Comparison of ENCODE assay signal across 11 cellular contexts in genomic region chr6:41723936-41724637, GRCh38. TPM values are rescaled to one million over a fixed set of nuclear protein-coding genes. Genes with fewer than 3 reads are reported as not detected.
DNase-seq lines count a peak whose midpoint lies in the region; ATAC-seq, FAIRE-seq and TF ChIP-seq lines count a peak whose summit lies in the region.
"Had no signal": no experiment of that assay in that cellular context is flagged by ENCODE, and none has a peak within 500 bp of the region (broad histone marks: within the 10 kb centered on the region; RNA-seq: fewer than 3 reads in every experiment).

No MANE protein-coding gene starts in this region.

- no peaks in the 10 kb centered on the region for H3K36me3 ChIP-seq in heart right ventricle
- no peaks in the 10 kb centered on the region for H3K36me3 ChIP-seq in astrocyte (ENCODE audit: insufficient read depth, low read length)
- no peaks in the 10 kb centered on the region for H3K36me3 ChIP-seq in urinary bladder (ENCODE audit: insufficient read depth)

- 51 to 54% methylated on average over 14 of the region's 14 CpGs for WGBS in heart right ventricle, 2 donors
- WGBS in urinary bladder: 64% methylated on average over 14 of the region's 14 CpGs

- H3K27me3 Mint-ChIP-seq in astrocyte (ENCODE audit: low read depth, unreplicated experiment): peaks cover 15% of the 10 kb centered on the region
- H3K27me3 Mint-ChIP-seq in memory B cell: no peaks in the 10 kb centered on the region
- H3K27me3 Mint-ChIP-seq: activated CD4-positive, alpha-beta T cell treated with anti-CD3 and anti-CD28 coated beads, Interleukin-2, amount 10 ng/mL, durations not matched to agents 24 days and 14 days had no signal

- peak overlapping the region; percentile 34 to 90 (median 72) for H3K27ac ChIP-seq in heart right ventricle
- peak overlapping the region; percentile 52 for H3K27ac ChIP-seq in astrocyte (ENCODE audit: low read depth, low read length)
- H3K27ac ChIP-seq in urinary bladder (ENCODE audit: low read depth): peak overlapping the region; percentile 64

- H3K27me3 ChIP-seq in heart right ventricle: no peaks in the 10 kb centered on the region
- H3K27me3 ChIP-seq in astrocyte (ENCODE audit: insufficient read depth, low read length): no peaks in the 10 kb centered on the region

- H3K36me3 Mint-ChIP-seq in astrocyte (ENCODE audit: low read depth, unreplicated experiment): no peaks in the 10 kb centered on the region
- H3K36me3 Mint-ChIP-seq in memory B cell: peaks cover 13% of the 10 kb centered on the region

- H3K4me3 ChIP-seq in heart right ventricle: peak overlapping the region in 3 of 10 donors; percentile 15 to 31 (median 31)
- no peak overlapping the region for H3K4me3 ChIP-seq in astrocyte (ENCODE audit: insufficient read depth, low read depth, low read length)
- H3K4me3 ChIP-seq in urinary bladder (ENCODE audit: low read depth, low read length): no peak overlapping the region

- H4K20me1 ChIP-seq in astrocyte (ENCODE audit: insufficient read depth, low read length): no peaks in the 10 kb centered on the region

- H3K27ac Mint-ChIP-seq in astrocyte (ENCODE audit: unreplicated experiment) (peak overlapping the region; percentile 81), memory B cell (peak overlapping the region; percentile 92)
- H3K27ac Mint-ChIP-seq: activated CD4-positive, alpha-beta T cell treated with anti-CD3 and anti-CD28 coated beads, Interleukin-2, amount 10 ng/mL, durations not matched to agents 24 days and 14 days had no signal

- peak overlapping the region; percentile 54 for H2AFZ ChIP-seq in astrocyte (ENCODE audit: low read depth, low read length)

- H3K4me3 Mint-ChIP-seq in astrocyte (ENCODE audit: unreplicated experiment) (no peak overlapping the region), memory B cell (peak overlapping the region; percentile 94)
- H3K4me3 Mint-ChIP-seq: activated CD4-positive, alpha-beta T cell treated with anti-CD3 and anti-CD28 coated beads, Interleukin-2, amount 10 ng/mL, durations not matched to agents 24 days and 14 days had no signal

- FAIRE-seq in astrocyte (lab: Jason Lieb, UNC): no peak
- FAIRE-seq: bronchial epithelial cell had no signal

- H3K9me3 Mint-ChIP-seq in astrocyte (ENCODE audit: unreplicated experiment): no peaks in the 10 kb centered on the region
- H3K9me3 Mint-ChIP-seq in memory B cell: no peaks in the 10 kb centered on the region
- H3K9me3 Mint-ChIP-seq: activated CD4-positive, alpha-beta T cell treated with anti-CD3 and anti-CD28 coated beads, Interleukin-2, amount 10 ng/mL, durations not matched to agents 24 days and 14 days had no signal

- H3K9me3 ChIP-seq in heart right ventricle (no peaks in the 10 kb centered on the region), astrocyte (ENCODE audit: insufficient read depth, low read depth, low read length) (no peaks in the 10 kb centered on the region)

- intact Hi-C loops in heart right ventricle (cut with DNase I): no loop called here
- intact Hi-C loops in cardiac septum (cut with DNase I): no loop called here

- TF ChIP-seq CTCF in heart right ventricle (IDR thresholded peaks at IDR 0.05): no peak
- TF ChIP-seq CTCF in astrocyte (IDR thresholded peaks at IDR 0.05; ENCODE audit: insufficient read depth, low read depth, low read length): no peak

- DNase-seq in heart right ventricle (no peak), cardiac septum (ENCODE audit: low spot score) (no peak), astrocyte (ENCODE audit: low read depth) (no peak), memory B cell (ENCODE audit: low spot score in 2 of 2) (no peak), AG20443 (ENCODE audit: low spot score) (no peak)
- DNase-seq in stimulated activated CD4-positive, alpha-beta T cell treated with anti-CD3 and anti-CD28 coated beads, Interleukin-1b, Interleukin-23, amount 100 ng/mL, for 48 hours: no peak
- DNase-seq in stimulated activated CD4-positive, alpha-beta T cell treated with anti-CD3 and anti-CD28 coated beads, Interleukin-15, amount 100 ng/mL, for 24 hours: no peak
- DNase-seq: activated CD4-positive, alpha-beta T cell treated with anti-CD3 and anti-CD28 coated beads, Interleukin-2, amount 10 ng/mL, durations not matched to agents 24 days and 14 days had no signal

- H3K4me2 ChIP-seq in astrocyte (ENCODE audit: low read length): peak overlapping the region; percentile 80

- no peaks in the 10 kb centered on the region for H3K79me2 ChIP-seq in astrocyte (ENCODE audit: insufficient read depth, low read length)

- peaks cover 15% of the 10 kb centered on the region for H3K4me1 Mint-ChIP-seq in astrocyte (ENCODE audit: low read depth, unreplicated experiment)
- peaks cover 78% of the 10 kb centered on the region for H3K4me1 Mint-ChIP-seq in memory B cell

- H3K4me1 ChIP-seq in heart right ventricle (peaks cover 31 to 99% (median 86%) of the 10 kb centered on the region in 9 donors), astrocyte (ENCODE audit: insufficient read depth, low read length) (peaks cover 14% of the 10 kb centered on the region), urinary bladder (ENCODE audit: insufficient read depth) (no peaks in the 10 kb centered on the region)

- H3K9ac ChIP-seq in astrocyte (ENCODE audit: low read length): peak overlapping the region; percentile 27

- ATAC-seq in heart right ventricle (peak in 2 of 8 donors; percentile 4 to 10), memory B cell (ENCODE audit: low read depth) (no peak)

RNA-seq across cellular contexts. Expression of gene TFEB, which starts 11.3 kb away (rescaled TPM):
- 10 to 100 TPM; 29.2 to 47.0 (median 39.6) TPM for total RNA-seq in heart right ventricle
- polyA plus RNA-seq in heart right ventricle: 10 to 100 TPM; 36.9 to 52.3 TPM
- total RNA-seq in cardiac septum: 45.6 TPM
- total RNA-seq in astrocyte: 3.9 and 4.7 TPM in 2 replicates
- total RNA-seq in urinary bladder: 4.3 TPM
- 25.4 TPM for polyA plus RNA-seq in urinary bladder

RNA-seq across cellular contexts. Expression of gene PGC, which starts 23.1 kb away (rescaled TPM):
- not detected for total RNA-seq in heart right ventricle
- polyA plus RNA-seq in heart right ventricle: 1 to 10 TPM in 1 of 2 donors, under 1 TPM in 1; 0.58 to 2.0 TPM
- not detected for total RNA-seq in cardiac septum
- total RNA-seq in astrocyte: not detected in 2 replicates
- total RNA-seq in urinary bladder: not detected
- polyA plus RNA-seq in urinary bladder: not detected
- total RNA-seq: activated CD4-positive, alpha-beta T cell treated with anti-CD3 and anti-CD28 coated beads, Interleukin-2, amount 10 ng/mL, durations not matched to agents 24 days and 14 days; bronchial epithelial cell; kidney epithelial cell had no signal

RNA-seq across cellular contexts. Expression of gene FRS3, which starts 55.6 kb away (rescaled TPM):
- 1 to 10 TPM; 4.1 to 8.7 (median 5.8) TPM for total RNA-seq in heart right ventricle
- 1 to 10 TPM; 2.8 to 8.0 TPM for polyA plus RNA-seq in heart right ventricle
- total RNA-seq in cardiac septum: 5.7 TPM
- 3.1 and 3.6 TPM in 2 replicates for total RNA-seq in astrocyte
- 1.9 TPM for total RNA-seq in urinary bladder
- polyA plus RNA-seq in urinary bladder: 7.4 TPM

RNA-seq across cellular contexts. Expression of gene PRICKLE4, which starts 56.5 kb away (rescaled TPM):
- total RNA-seq in heart right ventricle (1 to 10 TPM in 7 of 10 donors, under 1 TPM in 3; 0.38 to 4.7 (median 1.9) TPM), cardiac septum (1.7 TPM), astrocyte (3.1 and 3.4 TPM in 2 replicates), urinary bladder (3.1 TPM)
- polyA plus RNA-seq in heart right ventricle (1 to 10 TPM; 1.6 to 6.1 TPM), urinary bladder (3.7 TPM)
- total RNA-seq: activated CD4-positive, alpha-beta T cell treated with anti-CD3 and anti-CD28 coated beads, Interleukin-2, amount 10 ng/mL, durations not matched to agents 24 days and 14 days; kidney epithelial cell had no signal
